ENCODE assay signal across 10 cellular contexts in the genomic region with DNA sequence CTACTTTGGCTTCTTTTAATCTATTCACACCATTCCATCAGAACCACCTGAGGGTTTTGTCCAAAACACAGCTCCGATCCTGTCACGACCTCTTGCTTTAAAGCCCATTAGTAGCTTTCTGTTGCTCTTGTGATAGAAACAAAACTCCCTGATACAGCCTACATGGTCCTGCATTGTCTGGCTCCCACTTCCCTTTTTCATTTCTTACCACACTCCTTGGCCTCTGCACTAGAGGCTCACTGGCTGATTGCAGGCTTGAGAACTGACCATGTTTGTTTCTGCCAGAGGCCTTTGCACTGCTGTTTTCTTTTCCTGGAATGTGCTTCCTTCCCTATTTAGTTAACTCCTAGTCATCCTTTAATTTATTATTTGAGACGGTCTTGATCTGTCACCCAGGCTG. TPM values are rescaled to one million over a fixed set of nuclear protein-coding genes. Genes with fewer than 3 reads are reported as not detected.
DNase-seq lines count a peak whose midpoint lies in the region; ATAC-seq and TF ChIP-seq lines count a peak whose summit lies in the region.
"Had no signal": no experiment of that assay in that cellular context is flagged by ENCODE, and none has a peak within 500 bp of the region (broad histone marks: within the 10 kb centered on the region; RNA-seq: fewer than 3 reads in every experiment).

No MANE protein-coding gene starts in this region.

- H3K9ac ChIP-seq in HUES6 (ENCODE audit: low read length) = no peak overlapping the region

- no peaks in the 10 kb centered on the region for H3K4me1 ChIP-seq in HUES6 (ENCODE audit: control insufficient read depth, insufficient read depth, low read length)

- peak; percentile 81 for ATAC-seq in GM18858 (IDR thresholded peaks at IDR 0.05; ENCODE audit: unreplicated experiment)
- ATAC-seq in GM21619 (IDR thresholded peaks at IDR 0.05; ENCODE audit: unreplicated experiment) = peak; percentile 70

- H3K9me3 ChIP-seq in HUES6 (ENCODE audit: control insufficient read depth, insufficient read depth, low read depth, low read length) = 0 out of 2 replicates have a peak, but pooled peaks cover 3% of the 10 kb centered on the region
- H3K9me3 ChIP-seq in MG63 = no peaks in the 10 kb centered on the region

- H3K27ac ChIP-seq in HUES6 (ENCODE audit: low read depth, low read length) (peak overlapping the region; percentile 26; the same call in 1 of the 2 replicates), RWPE1 (no peak overlapping the region)

- DNase-seq in medulla oblongata (ENCODE audit: extremely low spot score) = peak; percentile 55
- DNase-seq in OCI-M1 (lab: John Stamatoyannopoulos, UW) = no peak
- no peak for DNase-seq in MG63
- no peak for DNase-seq in NCI-H1417 treated with DMSO at 0.1 percent for 48 hours (lab: John Stamatoyannopoulos, UW)
- DNase-seq in RWPE1 (ENCODE audit: low spot score) = no peak
- DNase-seq: activated CD4-positive, alpha-beta T cell treated with anti-CD3 and anti-CD28 coated beads, Interleukin-2, amount 10 ng/mL, durations not matched to agents 24 days and 14 days; NCI-H510A had no signal

- CTCF ChIA-PET in RWPE1 (lab: Yijun Ruan, JAX) = no interaction called here

- TF ChIP-seq CTCF in RWPE1 (conservative IDR thresholded peaks at IDR 0.05; ENCODE audit: low read depth) = no peak

- H3K4me3 ChIP-seq in HUES6 (ENCODE audit: low read depth, low read length) = no peak overlapping the region
- no peak overlapping the region for H3K4me3 ChIP-seq in MG63

- POLR2A ChIA-PET in RWPE1 (lab: Yijun Ruan, JAX; ENCODE audit: low non-redundant PET) = interaction anchor here (0.7 kb wide), 1 partner anchor 20 kb away, joined by 3 read pairs; no protein-coding TSS in a partner anchor

- H3K27me3 ChIP-seq in HUES6 (ENCODE audit: control insufficient read depth, insufficient read depth, low read length) (no peaks in the 10 kb centered on the region), MG63 (no peaks in the 10 kb centered on the region)

- peaks cover 93% of the 10 kb centered on the region for H3K36me3 ChIP-seq in HUES6 (ENCODE audit: control insufficient read depth, insufficient read depth, low read length)
- H3K36me3 ChIP-seq in MG63 = peaks cover 83% of the 10 kb centered on the region

RNA-seq across cellular contexts. Expression of a gene that starts 23.7 kb away (rescaled TPM):
- total RNA-seq in MG63 (2014; rRNA removed; shearing (Covaris generic); ENCODE audit: low replicate concordance) = 93.5 and 95.1 TPM in 2 replicates

RNA-seq across cellular contexts. Expression of a gene that starts 35.1 kb away (rescaled TPM):
- total RNA-seq in MG63 (2014; rRNA removed; shearing (Covaris generic); ENCODE audit: low replicate concordance) = 4.3 and 17.7 TPM in 2 replicates
